ENCODE assay signal across 10 cellular contexts in genomic region chr5:76145945-76146344, GRCh38.
DNase-seq lines count a peak whose midpoint lies in the region; ATAC-seq, FAIRE-seq and TF ChIP-seq lines count a peak whose summit lies in the region.
"Had no signal": no experiment of that assay in that cellular context is flagged by ENCODE, and none has a peak within 500 bp of the region (broad histone marks: within the 10 kb centered on the region; RNA-seq: fewer than 3 reads in every experiment).

No MANE protein-coding gene starts in this region.

- TF ChIP-seq CTCF in natural killer cell (IDR thresholded peaks at IDR 0.05): peak; percentile 10
- TF ChIP-seq CTCF in GM12878 (IDR thresholded peaks at IDR 0.05 in 2 of 3, conservative IDR thresholded peaks at IDR 0.05 in 1 of 3; ENCODE audit: control insufficient read depth in 2 of 3, extremely low read depth in 1 of 3, insufficient read depth in 1 of 3, low read depth in 3 of 3, low read length in 3 of 3): peak; percentile 21 to 46 (median 42)
- no peak for TF ChIP-seq CTCF in upper lobe of left lung (IDR thresholded peaks at IDR 0.05)

- H3K79me2 ChIP-seq in GM12878 (ENCODE audit: control insufficient read depth, insufficient read depth, low read length): no peaks in the 10 kb centered on the region

- in situ Hi-C loops in GM12878 (cut with MboI): no loop called here

- H3K27me3 ChIP-seq in GM12878 (replicated peaks in 1 of 2; ENCODE audit: control insufficient read depth in 2 of 2, insufficient read depth in 2 of 2, low read length in 1 of 2) (no peaks in the 10 kb centered on the region), small intestine (ENCODE audit: control insufficient read depth in 2 of 2, insufficient read depth in 2 of 2, low read length in 2 of 2) (no peaks in the 10 kb centered on the region), upper lobe of left lung (no peaks in the 10 kb centered on the region)

- H3K9me3 Mint-ChIP-seq in natural killer cell: no peaks in the 10 kb centered on the region
- H3K9me3 Mint-ChIP-seq in natural killer cell treated with Interleukin-12 subunit alpha and Interleukin-12 subunit beta and Interleukin-15 and Interleukin-18, amount 100 ng/mL, for 72 hours: no peaks in the 10 kb centered on the region
- H3K9me3 Mint-ChIP-seq: activated naive CD8-positive, alpha-beta T cell treated with anti-CD3 and anti-CD28 coated beads, Interleukin-2, amount 10 ng/mL, durations not matched to agents 7 days and 5 days had no signal

- no TSS peak for BruUV-seq in GM12878 (replicated peaks; lab: Mats Ljungman, UMichigan)

- ATAC-seq in natural killer cell (peak in 1 of 3 donors; percentile 40), GM12878 (peak; percentile 68), GM21390 (IDR thresholded peaks at IDR 0.05; ENCODE audit: unreplicated experiment) (no peak), HG02642 (IDR thresholded peaks at IDR 0.05; ENCODE audit: poor library complexity, unreplicated experiment) (no peak), upper lobe of left lung (ENCODE audit: low FRiP score in 2 of 2) (no peak)
- no peak for ATAC-seq in natural killer cell treated with Interleukin-12 subunit alpha and Interleukin-12 subunit beta and Interleukin-15 and Interleukin-18, amount 100 ng/mL, for 72 hours

- POLR2A ChIA-PET in GM12878 (lab: Charles Lee): no interaction called here

- no peak overlapping the region for H3K4me3 ChIP-seq in GM12878
- no peak overlapping the region for H3K4me3 ChIP-seq in small intestine (ENCODE audit: low read depth in 1 of 2, low read length in 2 of 2)
- no peak overlapping the region for H3K4me3 ChIP-seq in upper lobe of left lung

- H3K4me1 ChIP-seq in GM12878 (ENCODE audit: control insufficient read depth, insufficient read depth, low read length) (no peaks in the 10 kb centered on the region), small intestine (ENCODE audit: control insufficient read depth in 2 of 2, insufficient read depth in 1 of 2, low read depth in 1 of 2, low read length in 1 of 2) (no peaks in the 10 kb centered on the region), upper lobe of left lung (no peaks in the 10 kb centered on the region)

- H3K27ac ChIP-seq in GM12878 (ENCODE audit: control insufficient read depth, insufficient read depth): no peak overlapping the region
- H3K27ac ChIP-seq in small intestine (ENCODE audit: low read depth in 1 of 2, low read length in 1 of 2): no peak overlapping the region
- H3K27ac ChIP-seq in upper lobe of left lung: no peak overlapping the region

- no peak overlapping the region for H3K4me3 Mint-ChIP-seq in natural killer cell
- H3K4me3 Mint-ChIP-seq in natural killer cell treated with Interleukin-12 subunit alpha and Interleukin-12 subunit beta and Interleukin-15 and Interleukin-18, amount 100 ng/mL, for 72 hours: no peak overlapping the region
- H3K4me3 Mint-ChIP-seq: activated naive CD8-positive, alpha-beta T cell treated with anti-CD3 and anti-CD28 coated beads, Interleukin-2, amount 10 ng/mL, durations not matched to agents 7 days and 5 days had no signal

- H3K4me2 ChIP-seq in GM12878 (ENCODE audit: control insufficient read depth, insufficient read depth): no peak overlapping the region

- peak; percentile 49 for TF ChIP-seq RAD21 in GM12878 (IDR thresholded peaks at IDR 0.05; ENCODE audit: insufficient read depth, low read depth, low read length)

- H3K36me3 ChIP-seq in GM12878 (ENCODE audit: control insufficient read depth in 2 of 2, insufficient read depth in 2 of 2, low read length in 1 of 2) (no peaks in the 10 kb centered on the region), small intestine (ENCODE audit: control insufficient read depth in 2 of 2, insufficient read depth in 2 of 2, low read length in 2 of 2) (no peaks in the 10 kb centered on the region), upper lobe of left lung (no peaks in the 10 kb centered on the region)

- TF ChIP-seq EP300 in GM12878 (IDR thresholded peaks at IDR 0.05; ENCODE audit: borderline replicate concordance in 1 of 2, control insufficient read depth in 1 of 2, low read depth in 2 of 2, low read length in 2 of 2) (no peak), upper lobe of left lung (IDR thresholded peaks at IDR 0.05) (no peak)

- peaks cover under 1 to 3% of the 10 kb centered on the region in 2 donors for H3K27me3 Mint-ChIP-seq in natural killer cell (ENCODE audit: low read depth in 2 of 2)
- H3K27me3 Mint-ChIP-seq in natural killer cell treated with Interleukin-12 subunit alpha and Interleukin-12 subunit beta and Interleukin-15 and Interleukin-18, amount 100 ng/mL, for 72 hours: peaks cover 0 to 4% of the 10 kb centered on the region in 2 donors

- 49% methylated on average over 5 of the region's 5 CpGs for WGBS in GM12878 (ENCODE audit: insufficient coverage, insufficient replicate concordance, low lambda C conversion rate, missing lambda C conversion rate)
- WGBS in small intestine, 3 donors: 64 to 79% (median 76%) methylated on average over 5 of the region's 5 CpGs
- WGBS in upper lobe of left lung, 2 donors: 76 to 81% methylated on average over 5 of the region's 5 CpGs

- H4K20me1 ChIP-seq in GM12878 (ENCODE audit: control insufficient read depth, insufficient read depth): no peaks in the 10 kb centered on the region

- TF ChIP-seq POLR2A in GM12878 (IDR thresholded peaks at IDR 0.05; ENCODE audit: low read depth, low read length) (no peak), upper lobe of left lung (IDR thresholded peaks at IDR 0.05) (no peak)

- H3K9me3 ChIP-seq in GM12878 (replicated peaks; ENCODE audit: control insufficient read depth, insufficient read depth, low read length) (no peaks in the 10 kb centered on the region), small intestine (ENCODE audit: control insufficient read depth, low read depth) (no peaks in the 10 kb centered on the region), upper lobe of left lung (no peaks in the 10 kb centered on the region)

- RAD21 ChIA-PET in GM12878 (lab: Charles Lee; ENCODE audit: unreplicated experiment): interaction anchor here (1.0 to 3.1 kb wide), 7 partner anchors 22 to 437 kb away, joined by 3 to 21 read pairs (median 5); no protein-coding TSS in a partner anchor

- DNase-seq in natural killer cell (no peak), Kasumi-1 (lab: John Stamatoyannopoulos, UW) (peak; percentile 24 to 35), GM12878 (ENCODE audit: low read depth, low spot score) (no peak), small intestine (peak; percentile 20), upper lobe of left lung (no peak)
- no peak for DNase-seq in natural killer cell treated with Interleukin-12 subunit alpha and Interleukin-12 subunit beta and Interleukin-15 and Interleukin-18, amount 100 ng/mL, for 72 hours (ENCODE audit: low spot score)
- DNase-seq: activated naive CD8-positive, alpha-beta T cell treated with anti-CD3 and anti-CD28 coated beads, Interleukin-2, amount 10 ng/mL, durations not matched to agents 7 days and 5 days; GDM1 had no signal

- H3K27ac Mint-ChIP-seq in natural killer cell: no peak overlapping the region
- no peak overlapping the region for H3K27ac Mint-ChIP-seq in natural killer cell treated with Interleukin-12 subunit alpha and Interleukin-12 subunit beta and Interleukin-15 and Interleukin-18, amount 100 ng/mL, for 72 hours
- H3K27ac Mint-ChIP-seq: activated naive CD8-positive, alpha-beta T cell treated with anti-CD3 and anti-CD28 coated beads, Interleukin-2, amount 10 ng/mL, durations not matched to agents 7 days and 5 days had no signal

- no peaks in the 10 kb centered on the region for H3K36me3 Mint-ChIP-seq in natural killer cell
- H3K36me3 Mint-ChIP-seq in natural killer cell treated with Interleukin-12 subunit alpha and Interleukin-12 subunit beta and Interleukin-15 and Interleukin-18, amount 100 ng/mL, for 72 hours: no peaks in the 10 kb centered on the region
- H3K36me3 Mint-ChIP-seq: activated naive CD8-positive, alpha-beta T cell treated with anti-CD3 and anti-CD28 coated beads, Interleukin-2, amount 10 ng/mL, durations not matched to agents 7 days and 5 days had no signal

- H3K4me1 Mint-ChIP-seq in natural killer cell: no peaks in the 10 kb centered on the region
- H3K4me1 Mint-ChIP-seq in natural killer cell treated with Interleukin-12 subunit alpha and Interleukin-12 subunit beta and Interleukin-15 and Interleukin-18, amount 100 ng/mL, for 72 hours (ENCODE audit: low read depth in 2 of 2): no peaks in the 10 kb centered on the region
- H3K4me1 Mint-ChIP-seq: activated naive CD8-positive, alpha-beta T cell treated with anti-CD3 and anti-CD28 coated beads, Interleukin-2, amount 10 ng/mL, durations not matched to agents 7 days and 5 days had no signal

- H3K9ac ChIP-seq in GM12878 (ENCODE audit: control insufficient read depth, insufficient read depth, low read length): no peak overlapping the region

- SMC1A ChIA-PET in GM12878 (lab: Charles Lee; ENCODE audit: uncharacterized antibody, unreplicated experiment): interaction anchor here (0.9 to 2.1 kb wide), 8 partner anchors 8 to 164 kb away, joined by 3 to 15 read pairs (median 3); no protein-coding TSS in a partner anchor

- H2AFZ ChIP-seq in GM12878 (ENCODE audit: control insufficient read depth, low read depth, low read length): no peak overlapping the region

- FAIRE-seq in GM12878 (lab: Jason Lieb, UNC): no peak
- no peak for FAIRE-seq in small intestine (lab: Jason Lieb, UNC)

- CTCF ChIA-PET in GM12878 (lab: Yijun Ruan, JAX): interaction anchor here (0.6 to 3.5 kb wide), 13 partner anchors 9 to 1216 kb away, joined by 3 to 33 read pairs (median 4); no protein-coding TSS in a partner anchor

- intact Hi-C loops in natural killer cell (cut with micrococcal nuclease): no loop called here
- intact Hi-C loops in GM12878 (cut with micrococcal nuclease; ENCODE audit: unreplicated experiment): no loop called here

TF ChIP-seq in GM12878, 131 proteins besides CTCF, POLR2A, EP300 and RAD21:
- TF ChIP-seq SMAD5 (IDR thresholded peaks at IDR 0.05; ENCODE audit: low read depth) (no peak), SMC3 (IDR thresholded peaks at IDR 0.05; ENCODE audit: borderline replicate concordance, low read length) (peak; percentile 31; the same call in 1 of the 2 replicates), ZNF274 (IDR thresholded peaks at IDR 0.05; ENCODE audit: insufficient read depth, insufficient read length) (no peak)

Comparison
In these comparisons a context has a peak if more than half of its experiments do, and no peak if none do; other contexts are left out.
1. DNase-seq: peak in Kasumi-1 (2 of 2) and small intestine (single experiment); none in natural killer cell (single experiment), natural killer cell treated with Interleukin-12 subunit alpha and Interleukin-12 subunit beta and Interleukin-15 and Interleukin-18, amount 100 ng/mL, for 72 hours (single experiment), GM12878 (single experiment) and upper lobe of left lung (0 of 2).
2. CTCF ChIP-seq: peak in natural killer cell (single experiment) and GM12878 (3 of 3); none in upper lobe of left lung (0 of 6).